25 cellular contexts compared by ENCODE assay signal in genomic region chr3:104367000-104367399, GRCh38.
DNase-seq lines count a peak whose midpoint lies in the region; ATAC-seq and TF ChIP-seq lines count a peak whose summit lies in the region.
"Had no signal": no experiment of that assay in that cellular context is flagged by ENCODE, and none has a peak within 500 bp of the region (broad histone marks: within the 10 kb centered on the region; RNA-seq: fewer than 3 reads in every experiment).

No MANE protein-coding gene starts in this region.

- H3K27ac Mint-ChIP-seq in neural crest cell (ENCODE audit: unreplicated experiment) = peak overlapping the region; percentile 22
- no peak overlapping the region for H3K27ac Mint-ChIP-seq in activated CD4-positive, alpha-beta T cell treated with anti-CD3 and anti-CD28 coated beads, Interleukin-2, amount 10 ng/mL, durations not matched to agents 7 days and 5 days
- H3K27ac Mint-ChIP-seq: activated CD4-positive, alpha-beta memory T cell treated with anti-CD3 and anti-CD28 coated beads, Interleukin-2, amount 10 ng/mL, durations not matched to agents 7 days and 5 days; activated T-helper 1 cell treated with anti-CD3 and anti-CD28 coated beads, Interleukin-12 subunit alpha, Interleukin-12 subunit beta, Interleukin-2, Interleukin-4 antibody, amounts not matched to agents 30 ng/mL and 10 ng/mL and 1 ng/mL, durations not matched to agents 14 hours and 24 hours and 36 hours; CD4-positive, CD25-positive, alpha-beta regulatory T cell; dendritic cell treated with granulocyte-macrophage colony-stimulating factor and Interleukin-4, amounts not matched to agents 40 ng/mL and 50 ng/mL, for 4 days; T-helper 1 cell treated with Interleukin-12 subunit alpha and Interleukin-12 subunit beta and Interleukin-4 antibody, amounts not matched to agents 30 μg/mL and 1 μg/mL, for 36 hours had no signal

- DNase-seq in Right ventricle myocardium superior = no peak
- DNase-seq in cardiac septum (ENCODE audit: low spot score) = no peak
- DNase-seq in globus pallidus (ENCODE audit: low spot score) = peak; percentile 42
- DNase-seq in neural crest cell (ENCODE audit: low read depth, low spot score) = no peak
- DNase-seq in NCI-H187 (lab: John Stamatoyannopoulos, UW) = no peak
- no peak for DNase-seq in NCI-H2029 (lab: John Stamatoyannopoulos, UW)
- DNase-seq in activated CD4-positive, alpha-beta T cell treated with anti-CD3 and anti-CD28 coated beads, Interleukin-2, amount 10 ng/mL, durations not matched to agents 7 days and 5 days = no peak
- no peak for DNase-seq in T-helper 2 cell
- DNase-seq: 8988T; activated CD4-positive, alpha-beta memory T cell treated with anti-CD3 and anti-CD28 coated beads, Interleukin-2, amount 10 ng/mL, durations not matched to agents 7 days and 5 days; activated CD4-positive, CD25-positive, alpha-beta regulatory T cell treated with anti-CD3 and anti-CD28 coated beads, Interleukin-2, amount 50 U/mL, for 72 hours; activated CD8-positive, alpha-beta memory T cell treated with anti-CD3 and anti-CD28 coated beads, Interleukin-2, amount 50 U/mL, for 4 hours; activated naive CD4-positive, alpha-beta T cell treated with Interleukin-2 at 50 U/mL for 16 hours; CD4-positive, CD25-positive, alpha-beta regulatory T cell; foreskin fibroblast; mammary epithelial cell; NCI-H1092; NCI-H1694; NCI-H446 treated with DMSO at 0.1 percent for 48 hours; NCI-H82; stimulated activated CD4-positive, alpha-beta T cell treated with anti-CD3 and anti-CD28 coated beads, Interleukin-4, amount 100 ng/mL, for 4 hours; transverse colon had no signal

- H3K4me1 Mint-ChIP-seq in neural crest cell = peaks cover 14% of the 10 kb centered on the region
- H3K4me1 Mint-ChIP-seq in activated CD4-positive, alpha-beta T cell treated with anti-CD3 and anti-CD28 coated beads, Interleukin-2, amount 10 ng/mL, durations not matched to agents 7 days and 5 days = no peaks in the 10 kb centered on the region
- H3K4me1 Mint-ChIP-seq: activated CD4-positive, alpha-beta memory T cell treated with anti-CD3 and anti-CD28 coated beads, Interleukin-2, amount 10 ng/mL, durations not matched to agents 7 days and 5 days; CD4-positive, CD25-positive, alpha-beta regulatory T cell had no signal

- POLR2A ChIA-PET in activated CD4-positive, alpha-beta T cell treated with anti-CD3 and anti-CD28 coated beads, Interleukin-2, amount 10 ng/mL, durations not matched to agents 7 days and 5 days (lab: Charles Lee) = no interaction called here

- no peaks in the 10 kb centered on the region for H3K27me3 Mint-ChIP-seq in neural crest cell (ENCODE audit: low read depth)
- H3K27me3 Mint-ChIP-seq in activated CD4-positive, alpha-beta T cell treated with anti-CD3 and anti-CD28 coated beads, Interleukin-2, amount 10 ng/mL, durations not matched to agents 7 days and 5 days = no peaks in the 10 kb centered on the region
- H3K27me3 Mint-ChIP-seq: activated CD4-positive, alpha-beta memory T cell treated with anti-CD3 and anti-CD28 coated beads, Interleukin-2, amount 10 ng/mL, durations not matched to agents 7 days and 5 days; CD4-positive, CD25-positive, alpha-beta regulatory T cell; dendritic cell treated with granulocyte-macrophage colony-stimulating factor and Interleukin-4, amounts not matched to agents 40 ng/mL and 50 ng/mL, for 4 days had no signal

- intact Hi-C loops in Right ventricle myocardium superior (cut with DNase I) = no loop called here
- intact Hi-C loops in cardiac septum (cut with DNase I) = no loop called here

- peaks cover 7% of the 10 kb centered on the region for H3K9me3 Mint-ChIP-seq in neural crest cell
- H3K9me3 Mint-ChIP-seq in activated CD4-positive, alpha-beta T cell treated with anti-CD3 and anti-CD28 coated beads, Interleukin-2, amount 10 ng/mL, durations not matched to agents 7 days and 5 days = peaks cover 6% of the 10 kb centered on the region
- H3K9me3 Mint-ChIP-seq: activated CD4-positive, alpha-beta memory T cell treated with anti-CD3 and anti-CD28 coated beads, Interleukin-2, amount 10 ng/mL, durations not matched to agents 7 days and 5 days; activated T-helper 1 cell treated with anti-CD3 and anti-CD28 coated beads, Interleukin-12 subunit alpha, Interleukin-12 subunit beta, Interleukin-2, Interleukin-4 antibody, amounts not matched to agents 30 ng/mL and 10 ng/mL and 1 ng/mL, durations not matched to agents 14 hours and 24 hours and 36 hours had no signal

- no peak for TF ChIP-seq CTCF in neural crest cell (conservative IDR thresholded peaks at IDR 0.05)

- H3K36me3 Mint-ChIP-seq in neural crest cell (ENCODE audit: low read depth) = peaks cover 3% of the 10 kb centered on the region
- no peaks in the 10 kb centered on the region for H3K36me3 Mint-ChIP-seq in activated CD4-positive, alpha-beta T cell treated with anti-CD3 and anti-CD28 coated beads, Interleukin-2, amount 10 ng/mL, durations not matched to agents 7 days and 5 days (ENCODE audit: low read depth)
- H3K36me3 Mint-ChIP-seq: CD4-positive, CD25-positive, alpha-beta regulatory T cell had no signal

- CTCF ChIA-PET in activated CD4-positive, alpha-beta T cell treated with anti-CD3 and anti-CD28 coated beads, Interleukin-2, amount 10 ng/mL, durations not matched to agents 7 days and 5 days (lab: Charles Lee) = no interaction called here

- peak overlapping the region; percentile 44 for H3K4me3 Mint-ChIP-seq in neural crest cell
- no peak overlapping the region for H3K4me3 Mint-ChIP-seq in activated CD4-positive, alpha-beta T cell treated with anti-CD3 and anti-CD28 coated beads, Interleukin-2, amount 10 ng/mL, durations not matched to agents 7 days and 5 days
- H3K4me3 Mint-ChIP-seq: activated CD4-positive, alpha-beta memory T cell treated with anti-CD3 and anti-CD28 coated beads, Interleukin-2, amount 10 ng/mL, durations not matched to agents 7 days and 5 days; activated T-helper 1 cell treated with anti-CD3 and anti-CD28 coated beads, Interleukin-12 subunit alpha, Interleukin-12 subunit beta, Interleukin-2, Interleukin-4 antibody, amounts not matched to agents 30 ng/mL and 10 ng/mL and 1 ng/mL, durations not matched to agents 14 hours and 24 hours and 36 hours; CD4-positive, CD25-positive, alpha-beta regulatory T cell; dendritic cell treated with granulocyte-macrophage colony-stimulating factor and Interleukin-4, amounts not matched to agents 40 ng/mL and 50 ng/mL, for 4 days; T-helper 1 cell treated with Interleukin-12 subunit alpha and Interleukin-12 subunit beta and Interleukin-4 antibody, amounts not matched to agents 30 μg/mL and 1 μg/mL, for 36 hours had no signal

- peak; percentile 85 for ATAC-seq in Right ventricle myocardium superior (ENCODE audit: poor library complexity)
